8 cellular contexts compared by ENCODE assay signal in the genomic region with DNA sequence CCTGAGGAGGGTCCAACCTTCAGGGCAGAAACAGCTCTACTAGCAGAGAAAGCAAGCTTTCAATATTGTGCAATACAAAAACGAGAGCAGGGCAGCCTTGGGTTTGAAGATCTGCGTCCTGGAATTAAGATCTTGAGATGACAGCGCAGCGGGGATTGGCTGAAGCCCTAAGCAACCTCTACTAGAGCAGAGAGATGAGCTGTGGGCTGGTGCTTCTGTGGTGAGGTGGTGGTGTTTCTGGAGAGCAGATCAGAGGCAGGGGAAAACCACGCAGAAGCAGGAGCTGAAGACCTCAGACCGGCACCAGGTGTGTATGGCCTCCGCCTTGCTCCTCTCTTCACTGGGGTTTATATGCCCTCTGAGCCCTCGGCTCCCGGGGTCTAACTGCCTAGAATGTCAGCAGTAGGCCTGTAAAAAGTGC.
A peak's percentile ranks its signal among the peaks of the same experiment; 100 is the strongest.
DNase-seq lines count a peak whose midpoint lies in the region; ATAC-seq lines count a peak whose summit lies in the region.

No MANE protein-coding gene starts in this region.

- no peak overlapping the region for H3K4me3 Mint-ChIP-seq in central memory CD8-positive, alpha-beta T cell

- no peak overlapping the region for H3K27ac Mint-ChIP-seq in central memory CD8-positive, alpha-beta T cell (ENCODE audit: low read depth)

- H3K36me3 Mint-ChIP-seq in central memory CD8-positive, alpha-beta T cell (ENCODE audit: insufficient read depth), result peaks cover 50% of the 10 kb centered on the region

- peak; percentile 33 to 97 (median 73) for DNase-seq in T-helper 2 cell
- DNase-seq in central memory CD8-positive, alpha-beta T cell (ENCODE audit: low spot score in 2 of 2), result peak; percentile 62 to 64
- DNase-seq in stimulated activated CD4-positive, alpha-beta T cell treated with anti-CD3 and anti-CD28 coated beads, Interleukin-1b, Interleukin-23, amount 100 ng/mL, for 48 hours, result peak; percentile 92
- DNase-seq in glomerular visceral epithelial cell (ENCODE audit: extremely low spot score), result no peak
- DNase-seq in NCI-H748 treated with DMSO at 0.1 percent for 48 hours (lab: John Stamatoyannopoulos, UW), result no peak
- DNase-seq in dedifferentiated amniotic fluid mesenchymal stem cell (ENCODE audit: extremely low spot score), result no peak

- H3K27me3 Mint-ChIP-seq in central memory CD8-positive, alpha-beta T cell, result no peaks in the 10 kb centered on the region

- H3K9me3 Mint-ChIP-seq in central memory CD8-positive, alpha-beta T cell, result no peaks in the 10 kb centered on the region

- peak; percentile 84 for ATAC-seq in GM18858 (IDR thresholded peaks at IDR 0.05; ENCODE audit: unreplicated experiment)
- ATAC-seq in HG02943 (IDR thresholded peaks at IDR 0.05; ENCODE audit: low read depth, unreplicated experiment), result peak; percentile 80
- peak; percentile 76 for ATAC-seq in central memory CD8-positive, alpha-beta T cell (replicated peaks; ENCODE audit: extremely low read depth, poor library complexity, severe bottlenecking)

- H3K4me1 Mint-ChIP-seq in central memory CD8-positive, alpha-beta T cell, result peaks cover 50% of the 10 kb centered on the region

Comparison
In these comparisons a context has a peak if more than half of its experiments do, and no peak if none do; other contexts are left out.
1. DNase-seq: peak in T-helper 2 cell (5 of 5), central memory CD8-positive, alpha-beta T cell (2 of 2) and stimulated activated CD4-positive, alpha-beta T cell treated with anti-CD3 and anti-CD28 coated beads, Interleukin-1b, Interleukin-23, amount 100 ng/mL, for 48 hours (single experiment); none in glomerular visceral epithelial cell (single experiment), NCI-H748 treated with DMSO at 0.1 percent for 48 hours (single experiment) and dedifferentiated amniotic fluid mesenchymal stem cell (single experiment).
2. Peak in every context shown above with its lines, with median percentiles within 50 percentile points of each other: ATAC-seq.